ENCODE assay signal across 9 cellular contexts in the genomic region with DNA sequence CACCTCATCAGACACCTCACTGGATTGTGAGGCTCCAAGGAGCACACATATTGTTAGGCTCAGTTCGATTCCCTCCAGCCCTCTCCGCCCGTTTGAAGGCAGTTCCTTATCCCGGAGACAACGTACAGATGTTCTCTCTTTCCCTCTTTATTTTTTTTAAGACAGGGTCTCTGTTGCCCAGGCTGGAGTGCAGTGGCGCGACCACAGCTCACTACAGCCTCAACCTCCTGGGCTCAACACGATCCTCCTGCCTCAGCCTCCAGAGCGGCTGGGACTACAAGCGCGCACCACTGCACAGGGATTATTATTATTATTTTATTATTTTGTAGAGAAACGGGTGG. TPM values are rescaled to one million over a fixed set of nuclear protein-coding genes. Genes with fewer than 3 reads are reported as not detected.
DNase-seq lines count a peak whose midpoint lies in the region; ATAC-seq and TF ChIP-seq lines count a peak whose summit lies in the region.
"Had no signal": no experiment of that assay in that cellular context is flagged by ENCODE, and none has a peak within 500 bp of the region (broad histone marks: within the 10 kb centered on the region; RNA-seq: fewer than 3 reads in every experiment).

No MANE protein-coding gene starts in this region.

- H3K36me3 Mint-ChIP-seq in activated naive CD4-positive, alpha-beta T cell treated with anti-CD3 and anti-CD28 coated beads for 36 hours (ENCODE audit: low read depth): peaks cover 13% of the 10 kb centered on the region
- H3K36me3 Mint-ChIP-seq in activated naive CD8-positive, alpha-beta T cell treated with anti-CD3 and anti-CD28 coated beads, Interleukin-2, amount 50 U/mL, for 24 hours (ENCODE audit: low read depth): peaks cover 15% of the 10 kb centered on the region

- CTCF ChIA-PET in activated naive CD4-positive, alpha-beta T cell treated with anti-CD3 and anti-CD28 coated beads for 36 hours (lab: Charles Lee): interaction anchor here (0.7 to 3.9 kb wide), 8 partner anchors 11 to 259 kb away, joined by 3 to 29 read pairs (median 4); a partner anchor contains a TSS

- H3K27ac Mint-ChIP-seq in activated naive CD4-positive, alpha-beta T cell treated with anti-CD3 and anti-CD28 coated beads for 36 hours: peak overlapping the region; percentile 91
- peak overlapping the region; percentile 96 for H3K27ac Mint-ChIP-seq in activated naive CD8-positive, alpha-beta T cell treated with anti-CD3 and anti-CD28 coated beads, Interleukin-2, amount 50 U/mL, for 24 hours

- TF ChIP-seq CTCF in right lobe of liver (IDR thresholded peaks at IDR 0.05) (no peak), tibial nerve (IDR thresholded peaks at IDR 0.05) (no peak)

- 49% methylated on average over 12 of the region's 12 CpGs for WGBS in right lobe of liver (ENCODE audit: insufficient coverage, low coverage, low lambda C conversion rate, missing lambda C conversion rate)
- WGBS in tibial nerve, 2 donors: 40 to 47% methylated on average over 12 of the region's 12 CpGs

- intact Hi-C loops in activated naive CD4-positive, alpha-beta T cell treated with anti-CD3 and anti-CD28 coated beads for 36 hours (cut with micrococcal nuclease): loop anchor here (1.0 to 2.0 kb wide), 6 partner anchors 20 to 418 kb away; a partner anchor contains a TSS
- intact Hi-C loops in right lobe of liver (cut with DNase I): no loop called here

- H3K27me3 ChIP-seq in right lobe of liver: no peaks in the 10 kb centered on the region
- H3K27me3 ChIP-seq in tibial nerve: no peaks in the 10 kb centered on the region

- H3K9me3 Mint-ChIP-seq in activated naive CD4-positive, alpha-beta T cell treated with anti-CD3 and anti-CD28 coated beads for 36 hours: no peaks in the 10 kb centered on the region
- no peaks in the 10 kb centered on the region for H3K9me3 Mint-ChIP-seq in activated naive CD8-positive, alpha-beta T cell treated with anti-CD3 and anti-CD28 coated beads, Interleukin-2, amount 50 U/mL, for 24 hours

- no peaks in the 10 kb centered on the region for H3K27me3 Mint-ChIP-seq in activated naive CD4-positive, alpha-beta T cell treated with anti-CD3 and anti-CD28 coated beads for 36 hours (ENCODE audit: low read depth)
- no peaks in the 10 kb centered on the region for H3K27me3 Mint-ChIP-seq in activated naive CD8-positive, alpha-beta T cell treated with anti-CD3 and anti-CD28 coated beads, Interleukin-2, amount 50 U/mL, for 24 hours

- peaks cover 17% of the 10 kb centered on the region for H3K4me1 Mint-ChIP-seq in activated naive CD4-positive, alpha-beta T cell treated with anti-CD3 and anti-CD28 coated beads for 36 hours (ENCODE audit: low read depth)
- H3K4me1 Mint-ChIP-seq in activated naive CD8-positive, alpha-beta T cell treated with anti-CD3 and anti-CD28 coated beads, Interleukin-2, amount 50 U/mL, for 24 hours: peaks cover 17% of the 10 kb centered on the region

- DNase-seq in activated naive CD4-positive, alpha-beta T cell treated with anti-CD3 and anti-CD28 coated beads for 36 hours: no peak
- DNase-seq in activated naive CD4-positive, alpha-beta T cell (lab: John Stamatoyannopoulos, UW): no peak
- no peak for DNase-seq in activated naive CD8-positive, alpha-beta T cell treated with anti-CD3 and anti-CD28 coated beads, Interleukin-2, amount 50 U/mL, for 24 hours
- DNase-seq in right lobe of liver (no peak), tibial nerve (ENCODE audit: low spot score in 2 of 2) (no peak), NCI-H2227 treated with DMSO at 0.1 percent for 48 hours (lab: John Stamatoyannopoulos, UW) (no peak)
- no peak for DNase-seq in activated CD4-positive, CD25-positive, alpha-beta regulatory T cell (lab: John Stamatoyannopoulos, UW)

- H3K36me3 ChIP-seq in right lobe of liver (no peaks in the 10 kb centered on the region), tibial nerve (no peaks in the 10 kb centered on the region)

- H3K9me3 ChIP-seq in right lobe of liver (no peaks in the 10 kb centered on the region), tibial nerve (no peaks in the 10 kb centered on the region)

- H3K4me3 Mint-ChIP-seq in activated naive CD4-positive, alpha-beta T cell treated with anti-CD3 and anti-CD28 coated beads for 36 hours: peak overlapping the region; percentile 98
- peak overlapping the region; percentile 100 for H3K4me3 Mint-ChIP-seq in activated naive CD8-positive, alpha-beta T cell treated with anti-CD3 and anti-CD28 coated beads, Interleukin-2, amount 50 U/mL, for 24 hours

- TF ChIP-seq EP300 in tibial nerve (IDR thresholded peaks at IDR 0.05): no peak

- H3K27ac ChIP-seq in right lobe of liver (peak overlapping the region in 1 of 3 donors; percentile 34), tibial nerve (peak overlapping the region in 3 of 4 donors; percentile 67 to 73 (median 72))

- peaks cover 0 to 4% (median 0%) of the 10 kb centered on the region in 4 donors for H3K4me1 ChIP-seq in right lobe of liver
- peaks cover 0 to 16% (median 4%) of the 10 kb centered on the region in 4 donors for H3K4me1 ChIP-seq in tibial nerve

- peak overlapping the region; percentile 62 to 80 (median 70) for H3K4me3 ChIP-seq in right lobe of liver
- peak overlapping the region; percentile 52 to 97 (median 72) for H3K4me3 ChIP-seq in tibial nerve

- ATAC-seq in activated naive CD8-positive, alpha-beta T cell treated with anti-CD3 and anti-CD28 coated beads, Interleukin-2, amount 50 U/mL, for 24 hours: no peak
- no peak for ATAC-seq in right lobe of liver
- ATAC-seq in HG02678 (IDR thresholded peaks at IDR 0.05; ENCODE audit: unreplicated experiment): no peak

- TF ChIP-seq POLR2A in right lobe of liver (IDR thresholded peaks at IDR 0.05) (no peak), tibial nerve (IDR thresholded peaks at IDR 0.05) (no peak)

RNA-seq across cellular contexts. Expression of a gene that starts 0.7 kb away (rescaled TPM):
- 10 to 100 TPM; 67.4 to 68.8 TPM for total RNA-seq in activated naive CD4-positive, alpha-beta T cell treated with anti-CD3 and anti-CD28 coated beads for 36 hours
- total RNA-seq in right lobe of liver: 1 to 10 TPM in 2 of 6 experiments, under 1 TPM in 4; 0.24 to 2.6 (median 0.93) TPM
- 1 to 10 TPM in 2 of 4 donors, under 1 TPM in 1, not detected in 1; 0.30 to 6.5 (median 3.1) TPM for total RNA-seq in tibial nerve

RNA-seq across cellular contexts. Expression of a gene that starts 14.7 kb away (rescaled TPM):
- not detected for total RNA-seq in activated naive CD4-positive, alpha-beta T cell treated with anti-CD3 and anti-CD28 coated beads for 36 hours
- total RNA-seq in right lobe of liver (not detected), tibial nerve (not detected)
- total RNA-seq: lung microvascular endothelial cell had no signal

RNA-seq across cellular contexts. Expression of a gene that starts 24.4 kb away (rescaled TPM):
- not detected for total RNA-seq in activated naive CD4-positive, alpha-beta T cell treated with anti-CD3 and anti-CD28 coated beads for 36 hours
- total RNA-seq in right lobe of liver: 10 to 100 TPM; 36.5 to 49.1 (median 43.7) TPM
- not detected for total RNA-seq in tibial nerve

RNA-seq across cellular contexts. Expression of a gene that starts 27.4 kb away (rescaled TPM):
- total RNA-seq in activated naive CD4-positive, alpha-beta T cell treated with anti-CD3 and anti-CD28 coated beads for 36 hours: not detected
- total RNA-seq in right lobe of liver: not detected
- total RNA-seq in tibial nerve: under 1 TPM in 3 of 4 donors, not detected in 1; 0.20 to 0.84 (median 0.22) TPM
- total RNA-seq: lung microvascular endothelial cell had no signal

RNA-seq across cellular contexts. Expression of a gene that starts 44.9 kb away (rescaled TPM):
- total RNA-seq in activated naive CD4-positive, alpha-beta T cell treated with anti-CD3 and anti-CD28 coated beads for 36 hours: 1 to 10 TPM; 8.7 to 9.6 TPM
- total RNA-seq in right lobe of liver (1 to 10 TPM; 3.2 to 6.1 (median 4.4) TPM), tibial nerve (10 to 100 TPM in 2 of 4 donors, 1 to 10 TPM in 2; 5.9 to 14.7 (median 9.8) TPM)

Comparison
In these comparisons a context has a peak if more than half of its experiments do, and no peak if none do; other contexts are left out.
1. RNA of a gene that starts 0.7 kb away (total RNA-seq): 67.4 to 68.8 TPM in activated naive CD4-positive, alpha-beta T cell treated with anti-CD3 and anti-CD28 coated beads for 36 hours; 0.30 to 6.5 TPM in tibial nerve and 0.24 to 2.6 TPM in right lobe of liver; every median in the first group is over 4 times any median in the second.
2. RNA of a gene that starts 24.4 kb away (total RNA-seq): 36.5 to 49.1 TPM in right lobe of liver; not detected in activated naive CD4-positive, alpha-beta T cell treated with anti-CD3 and anti-CD28 coated beads for 36 hours and not detected in tibial nerve; every median in the first group is over 10 times any median in the second.